8 cellular contexts compared by ENCODE assay signal in the genomic region with DNA sequence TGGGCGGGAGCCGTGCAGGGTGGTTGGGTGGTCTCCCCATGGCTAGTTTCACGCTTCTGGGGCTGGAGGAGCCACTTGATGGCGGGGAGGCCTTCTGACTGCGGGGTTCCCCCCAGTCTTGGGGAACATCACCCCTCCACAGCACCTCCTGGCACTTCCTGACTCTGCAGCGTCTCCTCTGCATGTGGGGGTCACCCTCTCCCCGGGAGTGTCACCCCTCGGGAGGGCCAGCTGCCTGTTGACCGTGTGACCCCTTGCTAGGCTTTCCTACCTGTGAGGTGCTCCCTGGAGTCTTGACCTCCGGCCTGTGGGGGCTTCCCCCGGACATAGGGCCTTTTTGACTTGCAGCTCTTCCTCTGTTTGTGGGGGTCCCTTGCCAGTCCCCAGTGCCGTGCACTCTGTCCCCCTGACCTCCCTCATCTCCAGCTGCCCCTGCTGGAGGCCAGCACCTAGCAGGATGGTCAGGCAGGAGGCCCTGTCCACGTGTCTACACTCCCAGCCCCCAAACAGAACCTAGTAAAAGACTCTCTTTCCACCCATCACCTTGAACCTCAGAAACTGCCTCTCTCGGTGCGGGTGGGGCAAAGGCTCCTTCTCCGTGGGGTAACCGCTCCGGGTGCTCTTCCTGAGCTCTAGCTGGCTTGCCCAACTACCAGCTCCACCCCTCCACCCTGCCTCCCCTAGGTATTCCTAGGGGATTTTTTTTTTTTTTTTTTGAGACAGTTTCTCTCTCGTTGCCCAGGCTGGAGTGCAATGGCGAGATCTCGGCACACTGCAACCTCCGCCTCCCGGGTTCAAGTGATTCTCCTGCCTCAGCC. TPM values are rescaled to one million over a fixed set of nuclear protein-coding genes. Genes with fewer than 3 reads are reported as not detected.
DNase-seq lines count a peak whose midpoint lies in the region; ATAC-seq and TF ChIP-seq lines count a peak whose summit lies in the region.

No MANE protein-coding gene starts in this region.

- H4K20me1 ChIP-seq in IMR-90 (ENCODE audit: insufficient read depth, low read length): 0 out of 2 replicates have a peak, but pooled peaks cover 5% of the 10 kb centered on the region

- in situ Hi-C loops in IMR-90 (cut with MboI; ENCODE audit: low sequenced_read_pairs): no loop called here

- BruUV-seq in IMR-90 (replicated peaks; lab: Mats Ljungman, UMichigan): no TSS peak

- intact Hi-C loops in IMR-90 (cut with micrococcal nuclease): loop anchor here (2.0 to 5.0 kb wide), 2 partner anchors 17 to 74 kb away; partner anchors contain the start of gene BRI3BP
- intact Hi-C loops in natural killer cell (cut with micrococcal nuclease): loop anchor here (1.0 to 2.0 kb wide), 2 partner anchors 17 to 73 kb away; partner anchors contain the start of gene BRI3BP

- no peaks in the 10 kb centered on the region for H3K27me3 ChIP-seq in IMR-90 (ENCODE audit: control insufficient read depth, insufficient read depth, low read length)

- POLR2A ChIA-PET in IMR-90 (lab: Charles Lee; ENCODE audit: unreplicated experiment): interaction anchor here (0.7 kb wide), 1 partner anchor 149 kb away, joined by 6 read pairs; no protein-coding TSS in a partner anchor

- no peaks in the 10 kb centered on the region for H3K9me3 Mint-ChIP-seq in natural killer cell

- peak overlapping the region; percentile 73; the same call in 1 of the 2 replicates for H2AK5ac ChIP-seq in IMR-90 (ENCODE audit: low read depth, low read length)

- peak overlapping the region; percentile 95 for H2AK9ac ChIP-seq in IMR-90 (replicated peaks; ENCODE audit: low read depth, low read length, poor library complexity)

- H4K8ac ChIP-seq in IMR-90 (ENCODE audit: low read depth in 2 of 2, low read length in 2 of 2): peak overlapping the region; percentile 74 to 93

- TF ChIP-seq CTCF in IMR-90 (conservative IDR thresholded peaks at IDR 0.05; ENCODE audit: low read depth, low read length): no peak
- TF ChIP-seq CTCF in coronary artery (IDR thresholded peaks at IDR 0.05): no peak
- TF ChIP-seq CTCF in natural killer cell (IDR thresholded peaks at IDR 0.05): no peak

- TF ChIP-seq RAD21 in IMR-90 (IDR thresholded peaks at IDR 0.05; ENCODE audit: low read length): no peak

- H3K4me2 ChIP-seq in IMR-90 (ENCODE audit: low read depth, low read length): peak overlapping the region; percentile 92

- peaks cover 9% of the 10 kb centered on the region; the same call in 1 of the 2 replicates for H3K36me3 ChIP-seq in IMR-90 (ENCODE audit: control insufficient read depth, insufficient read depth, low read length)

- H3K56ac ChIP-seq in IMR-90 (ENCODE audit: extremely low read depth, insufficient read depth, low read length): peak overlapping the region; percentile 51; the same call in 1 of the 2 replicates

- CTCF ChIA-PET in IMR-90 (lab: Yijun Ruan, JAX): no interaction called here

- H3K4ac ChIP-seq in IMR-90 (ENCODE audit: low read depth, low read length): peak overlapping the region; percentile 79

- H3K4me1 ChIP-seq in IMR-90 (ENCODE audit: control insufficient read depth, insufficient read depth, low read length): peaks cover 3% of the 10 kb centered on the region

- H2BK15ac ChIP-seq in IMR-90 (ENCODE audit: low read depth, low read length): no peak overlapping the region

- TF ChIP-seq POLR2A in IMR-90 (IDR thresholded peaks at IDR 0.05; ENCODE audit: low read depth, low read length): no peak

- H2BK120ac ChIP-seq in IMR-90 (ENCODE audit: low read depth, low read length): no peak overlapping the region

- ATAC-seq in GM19324 (IDR thresholded peaks at IDR 0.05; ENCODE audit: low FRiP score, unreplicated experiment): peak; percentile 19
- ATAC-seq in IMR-90 (ENCODE audit: low read depth): no peak
- no peak for ATAC-seq in natural killer cell
- ATAC-seq in HG03108 (IDR thresholded peaks at IDR 0.05; ENCODE audit: unreplicated experiment): no peak

- no peak overlapping the region for H2BK20ac ChIP-seq in IMR-90 (ENCODE audit: low read depth, low read length)

- H3K9me1 ChIP-seq in IMR-90 (ENCODE audit: insufficient read depth, low read length): no peaks in the 10 kb centered on the region; the same call in 1 of the 2 replicates

- 14% methylated on average over 7 of the region's 23 CpGs; no CpG with 5 or more reads in 1 of the 2 experiments for WGBS in IMR-90 (ENCODE audit: extremely low coverage in 2 of 2, insufficient read length in 1 of 2), 2 experiments

- H3K36me3 Mint-ChIP-seq in natural killer cell: no peaks in the 10 kb centered on the region

- H4K91ac ChIP-seq in IMR-90 (ENCODE audit: insufficient read depth, low read depth, low read length): peak overlapping the region; percentile 67

- peak overlapping the region; percentile 30; the same call in 1 of the 2 replicates for H4K5ac ChIP-seq in IMR-90 (ENCODE audit: low read depth, low read length)

- H3K27ac ChIP-seq in IMR-90 (ENCODE audit: insufficient read depth, low read length): peak overlapping the region; percentile 42; the same call in 1 of the 2 replicates
- peak overlapping the region; percentile 49 to 60 for H3K27ac ChIP-seq in coronary artery

- peaks cover 8 to 23% of the 10 kb centered on the region in 2 donors for H3K4me1 Mint-ChIP-seq in natural killer cell

- H3K27me3 Mint-ChIP-seq in natural killer cell (ENCODE audit: low read depth in 2 of 2): peaks cover 0 to 7% of the 10 kb centered on the region in 2 donors

- no peaks in the 10 kb centered on the region for H3K9me3 ChIP-seq in IMR-90 (ENCODE audit: control insufficient read depth, insufficient read depth, low read length)

- peak overlapping the region; percentile 16 for H2BK5ac ChIP-seq in IMR-90 (ENCODE audit: low read depth, low read length, poor library complexity, severe bottlenecking)

- H3K9ac ChIP-seq in IMR-90 (ENCODE audit: low read depth, low read length): peak overlapping the region; percentile 85

- H3K4me3 Mint-ChIP-seq in natural killer cell: peak overlapping the region; percentile 89

- peak overlapping the region; percentile 90 for H3K4me3 ChIP-seq in IMR-90 (ENCODE audit: insufficient read depth, low read depth, low read length)
- peak overlapping the region; percentile 83 for H3K4me3 ChIP-seq in coronary artery

- H2AFZ ChIP-seq in IMR-90 (replicated peaks; ENCODE audit: low read length, poor library complexity): peak overlapping the region; percentile 97

- H3K79me1 ChIP-seq in IMR-90 (ENCODE audit: low read depth in 1 of 2, low read length in 2 of 2): peaks cover 0 to 38% of the 10 kb centered on the region in 2 experiments; a peak in 2 of 4 replicates

- peak overlapping the region; percentile 49 for H3K23ac ChIP-seq in IMR-90 (ENCODE audit: low read depth, low read length)

- H3K18ac ChIP-seq in IMR-90 (ENCODE audit: low read depth, low read length): no peak overlapping the region

- DNase-seq in IMR-90 (no peak), coronary artery (ENCODE audit: low spot score) (no peak), natural killer cell (no peak), OCI-M2 (lab: John Stamatoyannopoulos, UW; ENCODE audit: unreplicated experiment) (no peak), EL (no peak), NCI-H82 (lab: John Stamatoyannopoulos, UW) (no peak)

- peak overlapping the region in 1 of 2 donors; percentile 78 for H3K27ac Mint-ChIP-seq in natural killer cell

- H3K14ac ChIP-seq in IMR-90 (replicated peaks; ENCODE audit: low read depth, low read length): no peak overlapping the region; the same call in 1 of the 2 replicates

- dilution Hi-C loops in IMR-90 (cut with HindIII; ENCODE audit: low sequenced_read_pairs, unreplicated experiment): no loop called here

TF ChIP-seq in IMR-90, 13 proteins besides CTCF, POLR2A, EP300 and RAD21:
- TF ChIP-seq, protein P1, sequence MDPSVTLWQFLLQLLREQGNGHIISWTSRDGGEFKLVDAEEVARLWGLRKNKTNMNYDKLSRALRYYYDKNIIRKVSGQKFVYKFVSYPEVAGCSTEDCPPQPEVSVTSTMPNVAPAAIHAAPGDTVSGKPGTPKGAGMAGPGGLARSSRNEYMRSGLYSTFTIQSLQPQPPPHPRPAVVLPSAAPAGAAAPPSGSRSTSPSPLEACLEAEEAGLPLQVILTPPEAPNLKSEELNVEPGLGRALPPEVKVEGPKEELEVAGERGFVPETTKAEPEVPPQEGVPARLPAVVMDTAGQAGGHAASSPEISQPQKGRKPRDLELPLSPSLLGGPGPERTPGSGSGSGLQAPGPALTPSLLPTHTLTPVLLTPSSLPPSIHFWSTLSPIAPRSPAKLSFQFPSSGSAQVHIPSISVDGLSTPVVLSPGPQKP (IDR thresholded peaks at IDR 0.05; ENCODE audit: borderline replicate concordance, low read depth, low read length): no peak
- TF ChIP-seq USF2 (IDR thresholded peaks at IDR 0.05; ENCODE audit: low read depth, low read length) (no peak), RCOR1 (IDR thresholded peaks at IDR 0.05; ENCODE audit: insufficient replicate concordance, low read length) (no peak), RFX5 (IDR thresholded peaks at IDR 0.05; ENCODE audit: low read depth, low read length) (no peak), SMC3 (IDR thresholded peaks at IDR 0.05; ENCODE audit: low read depth, low read length) (no peak), NFE2L2 (IDR thresholded peaks at IDR 0.05; ENCODE audit: low read depth, low read length) (no peak), FOS (IDR thresholded peaks at IDR 0.05; ENCODE audit: low read depth, low read length) (no peak), CEBPB (IDR thresholded peaks at IDR 0.05; ENCODE audit: low read depth, low read length) (no peak), MXI1 (IDR thresholded peaks at IDR 0.05; ENCODE audit: borderline replicate concordance, low read depth, low read length) (no peak), MAFK (IDR thresholded peaks at IDR 0.05; ENCODE audit: low read depth, low read length) (no peak), MAZ (IDR thresholded peaks at IDR 0.05; ENCODE audit: borderline replicate concordance, low read depth, low read length) (no peak), CHD1 (IDR thresholded peaks at IDR 0.05; ENCODE audit: low read depth, low read length) (no peak), BHLHE40 (IDR thresholded peaks at IDR 0.05; ENCODE audit: low read depth, low read length) (no peak)

RNA-seq across cellular contexts. Expression of gene AACS, which starts 0.7 kb away (rescaled TPM):
- total RNA-seq in IMR-90 (2012; rRNA removed) (21.1 and 22.0 TPM in 2 replicates), natural killer cell (10 to 100 TPM; 14.6 to 20.4 (median 18.1) TPM)
- 24.0 and 24.9 TPM in 2 replicates for polyA plus RNA-seq in IMR-90 (2012; rRNA removed)
- 19.0 and 22.8 TPM in 2 replicates for polyA plus RNA-seq in IMR-90 (2012; cell fraction: cytosol; rRNA removed)
- 44.6 and 53.6 TPM in 2 replicates for polyA plus RNA-seq in IMR-90 (2012; cell fraction: nucleus; rRNA removed; ENCODE audit: low replicate concordance)
